In genomic region chr12:31325877-31326631, GRCh38 we compare ENCODE assay signal across 8 cellular contexts. TPM values are rescaled to one million over a fixed set of nuclear protein-coding genes. Genes with fewer than 3 reads are reported as not detected.
A peak's percentile ranks its signal among the peaks of the same experiment; 100 is the strongest.
DNase-seq lines count a peak whose midpoint lies in the region; ATAC-seq, FAIRE-seq and TF ChIP-seq lines count a peak whose summit lies in the region.

A gene with protein sequence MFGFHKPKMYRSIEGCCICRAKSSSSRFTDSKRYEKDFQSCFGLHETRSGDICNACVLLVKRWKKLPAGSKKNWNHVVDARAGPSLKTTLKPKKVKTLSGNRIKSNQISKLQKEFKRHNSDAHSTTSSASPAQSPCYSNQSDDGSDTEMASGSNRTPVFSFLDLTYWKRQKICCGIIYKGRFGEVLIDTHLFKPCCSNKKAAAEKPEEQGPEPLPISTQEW (minus strand): TSS chr12:31326150. CDS start chr12:31298204, 27,946 bp downstream.

- ATAC-seq in HG02759 (IDR thresholded peaks at IDR 0.05; ENCODE audit: unreplicated experiment) (peak; percentile 63), Right ventricle myocardium superior (ENCODE audit: poor library complexity) (peak; percentile 93), pancreas (peak; percentile 76 to 85 (median 82))

- H3K9me3 ChIP-seq in pancreas (no peaks in the 10 kb centered on the region), tibial artery (no peaks in the 10 kb centered on the region)

- 0% methylated on average over 53 to 55 of the region's 55 CpGs for WGBS in pancreas, 2 donors

- H3K27ac ChIP-seq in pancreas: peak within 1 kb of the TSS; percentile 84 to 98 (median 96)
- H3K27ac ChIP-seq in tibial artery: peak within 1 kb of the TSS; percentile 78 to 80

- intact Hi-C loops in Right ventricle myocardium superior (cut with DNase I): no loop called here
- intact Hi-C loops in pancreas (cut with DNase I): no loop called here
- intact Hi-C loops in tibial artery (cut with DNase I; ENCODE audit: low total_unique reads): loop anchor here (2.0 kb wide), 1 partner anchor 265 kb away; the partner anchor contains the start of gene DENND5B

- TF ChIP-seq CTCF in GM12864 (IDR thresholded peaks at IDR 0.05; ENCODE audit: low read depth, low read length, missing control alignments): no peak
- no peak for TF ChIP-seq CTCF in pancreas (IDR thresholded peaks at IDR 0.05)
- TF ChIP-seq CTCF in tibial artery (IDR thresholded peaks at IDR 0.05): no peak

- FAIRE-seq in pancreas (lab: Jason Lieb, UNC): peak; percentile 43

- H3K27me3 ChIP-seq in pancreas (no peaks in the 10 kb centered on the region), tibial artery (no peaks in the 10 kb centered on the region)

- H3K4me3 ChIP-seq in GM12864 (ENCODE audit: low read depth, low read length) (peak within 1 kb of the TSS; percentile 90), pancreas (peak within 1 kb of the TSS; percentile 68 to 87 (median 78)), tibial artery (peak within 1 kb of the TSS; percentile 72 to 91)

- DNase-seq in GM12864 (ENCODE audit: low read depth): peak; percentile 94
- DNase-seq in NCI-H1417 (lab: John Stamatoyannopoulos, UW): peak; percentile 100
- DNase-seq in SW 1271 (lab: John Stamatoyannopoulos, UW): peak; percentile 99 to 100
- DNase-seq in activated naive CD8-positive, alpha-beta T cell treated with anti-CD3 and anti-CD28 coated beads, Interleukin-2, amount 50 U/mL, for 16 hours (ENCODE audit: low read depth, low spot score): peak; percentile 98
- peak; percentile 100 for DNase-seq in Right ventricle myocardium superior
- peak; percentile 98 to 100 (median 100) for DNase-seq in pancreas
- peak; percentile 100 for DNase-seq in tibial artery

- peaks cover 0 to 20% (median 17%) of the 10 kb centered on the region in 3 donors for H3K4me1 ChIP-seq in pancreas
- peaks cover 0 to 4% (median 2%) of the 10 kb centered on the region in 4 donors for H3K4me1 ChIP-seq in tibial artery

- H3K36me3 ChIP-seq in pancreas: no peaks in the 10 kb centered on the region
- no peaks in the 10 kb centered on the region for H3K36me3 ChIP-seq in tibial artery

RNA-seq across cellular contexts. Expression of the gene that starts here (rescaled TPM):
- total RNA-seq in Right ventricle myocardium superior: 7.5 TPM
- total RNA-seq in pancreas: 10 to 100 TPM; 16.5 to 43.1 (median 27.0) TPM
- 10 to 100 TPM in 1 of 2 donors, 1 to 10 TPM in 1; 9.0 to 22.7 TPM for polyA plus RNA-seq in pancreas

Comparison
In these comparisons a context has a peak if more than half of its experiments do, and no peak if none do; other contexts are left out.
1. Peak in every context shown above with its lines: DNase-seq, ATAC-seq, H3K4me3 ChIP-seq and H3K27ac ChIP-seq.